In the genomic region with DNA sequence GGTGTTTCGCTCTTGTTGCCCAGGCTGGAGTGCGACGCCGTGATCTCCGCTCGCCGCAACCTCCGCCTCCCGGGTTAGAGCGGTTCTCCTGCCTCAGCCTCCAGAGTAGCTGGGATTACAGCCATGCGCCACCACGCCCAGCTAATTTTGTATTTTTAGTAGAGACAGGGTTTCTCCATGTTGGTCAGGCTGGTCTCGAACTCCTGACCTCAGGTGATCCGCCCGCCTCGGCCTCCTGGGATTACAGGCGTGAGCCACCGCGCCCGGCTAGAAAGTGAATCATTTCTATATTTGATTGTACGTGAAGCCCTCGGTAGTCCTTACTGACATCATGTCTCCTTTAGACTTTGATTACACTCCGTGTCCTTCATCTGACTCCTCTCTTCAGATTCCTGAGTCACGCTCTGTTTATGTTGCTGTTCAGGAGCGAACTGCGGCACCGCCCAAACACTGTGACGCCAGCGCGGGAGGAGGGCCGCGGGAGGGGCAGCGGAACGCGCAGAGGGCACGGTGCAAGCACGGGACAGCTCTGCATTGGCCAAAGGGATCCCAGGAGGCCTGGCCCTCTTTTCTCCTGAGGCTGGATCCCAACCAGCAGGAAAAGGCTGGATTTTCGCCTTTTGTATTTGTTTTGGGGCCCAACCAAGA, we compare ENCODE assay signal across 8 cellular contexts. TPM values are rescaled to one million over a fixed set of nuclear protein-coding genes. Genes with fewer than 3 reads are reported as not detected.
A peak's percentile ranks its signal among the peaks of the same experiment; 100 is the strongest.
DNase-seq lines count a peak whose midpoint lies in the region; ATAC-seq, FAIRE-seq and TF ChIP-seq lines count a peak whose summit lies in the region.

No MANE protein-coding gene starts in this region.

- ATAC-seq in HG02981 (IDR thresholded peaks at IDR 0.05; ENCODE audit: unreplicated experiment): peak; percentile 51
- ATAC-seq in activated B cell treated with CpG ODN at 0.5 μM for 24 hours (ENCODE audit: low read depth): peak; percentile 61
- no peak for ATAC-seq in GM21515 (IDR thresholded peaks at IDR 0.05; ENCODE audit: unreplicated experiment)

- intact Hi-C loops in activated B cell treated with CpG ODN at 0.5 μM for 24 hours (cut with micrococcal nuclease): loop anchor here (1.0 to 10.0 kb wide), 4 partner anchors 153 to 963 kb away; a partner anchor contains a TSS

- peak; percentile 32 for FAIRE-seq in bronchial epithelial cell (lab: Jason Lieb, UNC)

- peaks cover 19% of the 10 kb centered on the region for H3K27me3 Mint-ChIP-seq in activated B cell treated with CpG ODN at 0.5 μM for 24 hours

- H3K9me3 Mint-ChIP-seq in activated B cell treated with CpG ODN at 0.5 μM for 24 hours: no peaks in the 10 kb centered on the region

- CTCF ChIA-PET in activated B cell treated with CpG ODN at 0.5 μM for 24 hours (lab: Charles Lee): no interaction called here

- peak overlapping the region; percentile 91 for H3K27ac ChIP-seq in iPS-18a (ENCODE audit: low read length)

- no peaks in the 10 kb centered on the region for H3K9me3 ChIP-seq in iPS-18a (ENCODE audit: control insufficient read depth, low read depth, low read length)

- H3K27me3 ChIP-seq in bronchial epithelial cell (ENCODE audit: control insufficient read depth, insufficient read depth, low read length) (no peaks in the 10 kb centered on the region), iPS-18a (ENCODE audit: control insufficient read depth, insufficient read depth, low read length) (peaks cover 15% of the 10 kb centered on the region)

- H3K4me3 Mint-ChIP-seq in activated B cell treated with CpG ODN at 0.5 μM for 24 hours: peak overlapping the region; percentile 91

- no peaks in the 10 kb centered on the region for H3K36me3 Mint-ChIP-seq in activated B cell treated with CpG ODN at 0.5 μM for 24 hours (ENCODE audit: low read depth)

- H3K9ac ChIP-seq in iPS-18a (ENCODE audit: low read length): peak overlapping the region; percentile 84

- H3K4me1 ChIP-seq in iPS-18a (ENCODE audit: control insufficient read depth, low read depth, low read length): peaks cover 20% of the 10 kb centered on the region

- H3K4me3 ChIP-seq in GM08714 (ENCODE audit: low read length) (peak overlapping the region; percentile 82; the same call in 1 of the 2 replicates), bronchial epithelial cell (ENCODE audit: low read depth, low read length) (peak overlapping the region; percentile 92), iPS-18a (ENCODE audit: low read length) (peak overlapping the region; percentile 95), skeletal muscle cell (ENCODE audit: low read depth, low read length) (peak overlapping the region; percentile 84)

- H3K4me1 Mint-ChIP-seq in activated B cell treated with CpG ODN at 0.5 μM for 24 hours: peaks cover 17% of the 10 kb centered on the region

- POLR2A ChIA-PET in activated B cell treated with CpG ODN at 0.5 μM for 24 hours (lab: Charles Lee): no interaction called here

- peak; percentile 69 for DNase-seq in NCI-H2171 treated with DMSO at 0.1 percent for 48 hours (lab: John Stamatoyannopoulos, UW)
- DNase-seq in activated B cell treated with CpG ODN at 0.5 μM for 24 hours: peak; percentile 41
- DNase-seq in bronchial epithelial cell (ENCODE audit: low read depth): peak; percentile 100
- peak; percentile 98 for DNase-seq in skeletal muscle cell (ENCODE audit: low read depth)

- TF ChIP-seq CTCF in activated B cell treated with CpG ODN at 0.5 μM for 24 hours (IDR thresholded peaks at IDR 0.05) (no peak), bronchial epithelial cell (IDR thresholded peaks at IDR 0.05; ENCODE audit: insufficient read depth, low read length, severe bottlenecking) (no peak)

- peak overlapping the region; percentile 41 for H3K27ac Mint-ChIP-seq in activated B cell treated with CpG ODN at 0.5 μM for 24 hours

- no peaks in the 10 kb centered on the region for H3K36me3 ChIP-seq in bronchial epithelial cell (ENCODE audit: control insufficient read depth, insufficient read depth, low read length)
- H3K36me3 ChIP-seq in iPS-18a (ENCODE audit: control insufficient read depth, low read depth, low read length): no peaks in the 10 kb centered on the region

RNA-seq across cellular contexts. Expression of a gene that starts 0.6 kb away (rescaled TPM):
- 2.1 and 2.5 TPM in 2 replicates for total RNA-seq in activated B cell treated with CpG ODN at 0.5 μM for 24 hours
- total RNA-seq in bronchial epithelial cell: 21.3 and 32.9 TPM in 2 replicates

RNA-seq across cellular contexts. Expression of a gene that starts 33.3 kb away (rescaled TPM):
- total RNA-seq in activated B cell treated with CpG ODN at 0.5 μM for 24 hours: not detected in 2 replicates
- not detected in 2 replicates for total RNA-seq in bronchial epithelial cell

RNA-seq across cellular contexts. Expression of a gene that starts 40.2 kb away (rescaled TPM):
- total RNA-seq in activated B cell treated with CpG ODN at 0.5 μM for 24 hours (0.12 TPM in 1 of 2 replicates, not detected in the other), bronchial epithelial cell (0.38 TPM in 1 of 2 replicates, not detected in the other)

Comparison
In these comparisons a context has a peak if more than half of its experiments do, and no peak if none do; other contexts are left out.
1. DNase-seq: peak in every context shown above with its lines; median percentile 100 in bronchial epithelial cell; 98 in skeletal muscle cell; 69 in NCI-H2171 treated with DMSO at 0.1 percent for 48 hours; 41 in activated B cell treated with CpG ODN at 0.5 μM for 24 hours.